8 cellular contexts compared by ENCODE assay signal in the genomic region with DNA sequence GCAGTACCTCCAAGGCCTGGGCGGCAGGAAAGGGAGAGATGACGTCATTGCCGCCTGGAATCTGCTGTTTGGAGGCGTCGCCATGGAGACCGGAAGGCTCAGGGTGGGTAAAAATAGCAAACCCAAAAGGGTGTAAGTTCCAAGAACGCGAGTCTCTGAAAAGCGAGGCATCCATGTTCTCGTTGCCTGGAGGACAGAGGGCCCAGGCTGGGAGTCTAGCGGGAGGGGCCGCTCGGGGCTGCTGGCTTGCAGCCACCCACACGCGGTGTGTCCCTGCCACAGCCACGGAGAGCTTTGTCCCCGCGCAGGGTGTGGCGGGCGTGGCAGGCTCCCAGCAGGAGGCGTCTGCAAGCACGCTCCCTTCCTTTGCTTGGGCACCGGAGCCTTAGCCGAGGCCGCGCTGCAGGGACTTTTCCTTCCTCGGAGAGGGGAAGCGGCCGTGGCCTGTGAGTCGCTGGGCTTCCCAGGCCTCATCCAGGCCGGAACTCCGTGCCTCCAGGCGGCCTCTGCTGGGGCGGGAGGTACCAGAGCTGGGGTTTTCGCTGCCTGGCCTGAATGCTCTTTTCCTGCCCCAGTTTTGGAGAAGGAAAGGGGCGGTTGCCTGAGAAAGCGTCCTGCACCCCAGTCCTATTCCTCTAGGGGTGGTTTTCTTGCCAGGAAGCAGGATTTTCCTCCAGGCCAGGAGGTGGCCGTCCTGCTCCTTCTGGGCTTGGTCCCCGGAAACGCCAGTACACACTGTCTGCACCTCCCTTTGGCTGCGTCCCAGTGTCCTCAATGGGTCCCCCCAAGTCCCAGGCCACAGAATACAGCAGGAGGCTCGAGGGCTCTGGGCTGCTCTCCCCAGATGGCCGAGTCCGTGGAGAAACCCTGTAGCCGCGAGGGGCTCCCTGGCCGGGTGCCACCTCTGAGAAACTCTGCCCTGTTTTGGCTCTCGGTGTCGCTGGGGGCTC. TPM values are rescaled to one million over a fixed set of nuclear protein-coding genes. Genes with fewer than 3 reads are reported as not detected.
DNase-seq lines count a peak whose midpoint lies in the region; ATAC-seq, FAIRE-seq and TF ChIP-seq lines count a peak whose summit lies in the region.

No MANE protein-coding gene starts in this region.

- peak; percentile 82 for DNase-seq in AG04449 (ENCODE audit: low read depth, low spot score)
- DNase-seq in GOT3 (lab: John Stamatoyannopoulos, UW), result peak; percentile 58
- DNase-seq in SJSA1 (ENCODE audit: low read depth in 1 of 2, low spot score in 2 of 2), result peak; percentile 96 to 97
- DNase-seq in body of pancreas, result peak; percentile 89 to 93 (median 90)
- peak; percentile 93 for DNase-seq in left ventricle myocardium superior
- peak; percentile 78 to 93 (median 86) for DNase-seq in pancreas

- peak in 2 of 3 donors; percentile 53 to 66 for TF ChIP-seq POLR2A in body of pancreas (IDR thresholded peaks at IDR 0.05)

- peaks cover 41% of the 10 kb centered on the region for H3K4me1 ChIP-seq in SJSA1 (replicated peaks)
- peaks cover 43% of the 10 kb centered on the region for H3K4me1 ChIP-seq in body of pancreas
- H3K4me1 ChIP-seq in pancreas, result peaks cover 18 to 28% (median 23%) of the 10 kb centered on the region in 3 donors

- TF ChIP-seq CTCF in AG04449 (IDR thresholded peaks at IDR 0.05; ENCODE audit: insufficient read depth, low read length, missing control alignments), result peak; percentile 35
- TF ChIP-seq CTCF in body of pancreas (IDR thresholded peaks at IDR 0.05), result peak in 5 of 7 experiments; percentile 12 to 49 (median 41)
- no peak for TF ChIP-seq CTCF in pancreas (IDR thresholded peaks at IDR 0.05)

- H3K27me3 ChIP-seq in SJSA1 (replicated peaks), result no peaks in the 10 kb centered on the region
- no peaks in the 10 kb centered on the region for H3K27me3 ChIP-seq in body of pancreas
- no peaks in the 10 kb centered on the region for H3K27me3 ChIP-seq in pancreas

- H3K9me3 ChIP-seq in SJSA1 (replicated peaks) (no peaks in the 10 kb centered on the region), body of pancreas (no peaks in the 10 kb centered on the region), pancreas (no peaks in the 10 kb centered on the region)

- ATAC-seq in body of pancreas (peak; percentile 65), left ventricle myocardium superior (peak; percentile 70), pancreas (peak; percentile 63 to 74 (median 70)), HG03159 (IDR thresholded peaks at IDR 0.05; ENCODE audit: unreplicated experiment) (no peak), HG02678 (IDR thresholded peaks at IDR 0.05; ENCODE audit: unreplicated experiment) (no peak)

- H3K27ac ChIP-seq in SJSA1 (peak overlapping the region; percentile 98), body of pancreas (peak overlapping the region; percentile 75 to 88 (median 86)), pancreas (peak overlapping the region; percentile 72 to 86 (median 78))

- 21 to 36% methylated on average over 16 to 48 of the region's 49 CpGs for WGBS in body of pancreas, 2 donors
- WGBS in pancreas, 2 donors, result 24 to 25% methylated on average over 45 to 49 of the region's 49 CpGs

- CTCF ChIA-PET in AG04449 (lab: Yijun Ruan, JAX), result interaction anchor here (1.7 to 26.3 kb wide), 2 partner anchors 99 to 172 kb away, joined by 4 to 891 read pairs; a partner anchor contains a TSS

- POLR2A ChIA-PET in AG04449 (lab: Yijun Ruan, JAX), result interaction anchor here (0.7 to 1.1 kb wide), 4 partner anchors 13 to 53 kb away, joined by 3 to 5 read pairs (median 3); no protein-coding TSS in a partner anchor

- intact Hi-C loops in body of pancreas (cut with DNase I) (no loop called here), left ventricle myocardium superior (cut with micrococcal nuclease) (no loop called here), pancreas (cut with DNase I) (no loop called here)

- peak overlapping the region; percentile 44 for H3K4me3 ChIP-seq in AG04449 (ENCODE audit: low read depth, low read length)
- peak overlapping the region; percentile 25 for H3K4me3 ChIP-seq in SJSA1
- H3K4me3 ChIP-seq in body of pancreas, result no peak overlapping the region
- H3K4me3 ChIP-seq in pancreas, result peak overlapping the region in 2 of 4 donors; percentile 33 to 43

- FAIRE-seq in pancreas (lab: Jason Lieb, UNC), result no peak

- no peaks in the 10 kb centered on the region for H3K36me3 ChIP-seq in SJSA1
- no peaks in the 10 kb centered on the region for H3K36me3 ChIP-seq in body of pancreas (replicated peaks in 1 of 2; ENCODE audit: insufficient read depth in 1 of 2, low read depth in 2 of 2)
- H3K36me3 ChIP-seq in pancreas, result no peaks in the 10 kb centered on the region

RNA-seq across cellular contexts. Expression of a gene that starts 15.3 kb away (rescaled TPM):
- 9.6 and 24.3 TPM in 2 replicates for total RNA-seq in SJSA1 (2014; rRNA removed; shearing (Covaris generic))
- 10 to 100 TPM; 15.8 to 33.0 TPM for total RNA-seq in body of pancreas
- 35.3 TPM for total RNA-seq in left ventricle myocardium superior
- 10 to 100 TPM; 11.0 to 27.9 (median 16.2) TPM for total RNA-seq in pancreas
- 10 to 100 TPM in 1 of 2 donors, 1 to 10 TPM in 1; 8.6 to 12.1 TPM for polyA plus RNA-seq in pancreas

RNA-seq across cellular contexts. Expression of a gene that starts 18.2 kb away (rescaled TPM):
- 39.2 and 48.6 TPM in 2 replicates for total RNA-seq in SJSA1 (2014; rRNA removed; shearing (Covaris generic))
- total RNA-seq in body of pancreas (10 to 100 TPM; 19.8 to 23.6 TPM), left ventricle myocardium superior (38.4 TPM), pancreas (10 to 100 TPM; 17.2 to 35.9 (median 22.3) TPM)
- polyA plus RNA-seq in pancreas, result 10 to 100 TPM; 56.1 to 75.6 TPM

Comparison
In these comparisons a context has a peak if more than half of its experiments do, and no peak if none do; other contexts are left out.
1. H3K4me3 ChIP-seq: peak in AG04449 (single experiment) and SJSA1 (single experiment); none in body of pancreas (0 of 2).
2. CTCF ChIP-seq: peak in AG04449 (single experiment) and body of pancreas (5 of 7); none in pancreas (0 of 4).
3. ATAC-seq: peak in body of pancreas (single experiment), left ventricle myocardium superior (single experiment) and pancreas (4 of 4); none in HG03159 (single experiment) and HG02678 (single experiment).
4. Peak in every context shown above with its lines, with median percentiles within 50 percentile points of each other: DNase-seq and H3K27ac ChIP-seq.